Comparison of ENCODE assay signal across 8 cellular contexts in genomic region chr9:113409883-113410206, GRCh38. TPM values are rescaled to one million over a fixed set of nuclear protein-coding genes. Genes with fewer than 3 reads are reported as not detected.
DNase-seq lines count a peak whose midpoint lies in the region; ATAC-seq and TF ChIP-seq lines count a peak whose summit lies in the region.

No MANE protein-coding gene starts in this region.

- POLR2A ChIA-PET in AG04450 (lab: Yijun Ruan, JAX) = interaction anchor here (0.6 to 2.5 kb wide), 27 partner anchors 9 to 916 kb away, joined by 3 to 19 read pairs (median 4); partner anchors contain the start of genes ALAD, CDC26, FKBP15 and HDHD3
- POLR2A ChIA-PET in HCT116 (lab: Charles Lee) = interaction anchor here (0.8 to 1.9 kb wide), 11 partner anchors 8 to 189 kb away, joined by 3 to 13 read pairs (median 4); partner anchors contain the start of genes ALAD, CDC26, FKBP15 and PRPF4

- H3K36me3 ChIP-seq in HCT116 (ENCODE audit: control insufficient read depth in 1 of 2, insufficient read depth in 2 of 2, low read length in 2 of 2) (peaks cover 12 to 20% of the 10 kb centered on the region in 2 experiments; a peak in 3 of 4 replicates), WERI-Rb-1 (peaks cover 39% of the 10 kb centered on the region), right atrium auricular region (peaks cover 21% of the 10 kb centered on the region)

- H2AFZ ChIP-seq in HCT116 (ENCODE audit: low read depth, low read length, poor library complexity, severe bottlenecking) = no peak overlapping the region

- DNase-seq in AG04450 (ENCODE audit: low read depth, low spot score) (no peak), HCT116 (ENCODE audit: low read depth, low spot score) (no peak), WERI-Rb-1 (no peak), right atrium auricular region (ENCODE audit: low spot score) (no peak), UCSD-AML1 (lab: John Stamatoyannopoulos, UW; ENCODE audit: unreplicated experiment) (no peak), DMS79 (lab: John Stamatoyannopoulos, UW) (no peak)
- DNase-seq in stimulated activated CD4-positive, alpha-beta T cell treated with anti-CD3 and anti-CD28 coated beads, Interleukin-1b, Interleukin-23, amount 100 ng/mL, for 48 hours = no peak

- peaks cover 33% of the 10 kb centered on the region for H3K79me2 ChIP-seq in HCT116 (ENCODE audit: insufficient read depth, low read length)

- H3K27ac ChIP-seq in AG04450 (ENCODE audit: low read depth, low read length) (peak overlapping the region; percentile 98), HCT116 (ENCODE audit: low read depth, low read length) (peak overlapping the region; percentile 89), WERI-Rb-1 (peak overlapping the region; percentile 99), right atrium auricular region (peak overlapping the region; percentile 92 to 96)

- peak overlapping the region; percentile 83 for H3K4me2 ChIP-seq in HCT116 (ENCODE audit: low read length)

- H3K9me3 ChIP-seq in AG04450 (ENCODE audit: control insufficient read depth, insufficient read depth, low read length) = no peaks in the 10 kb centered on the region; the same call in 1 of the 2 replicates
- H3K9me3 ChIP-seq in HCT116 (ENCODE audit: control insufficient read depth in 1 of 2, insufficient read depth in 1 of 2, low read depth in 1 of 2, low read length in 2 of 2) = no peaks in the 10 kb centered on the region
- H3K9me3 ChIP-seq in WERI-Rb-1 (ENCODE audit: severe bottlenecking) = no peaks in the 10 kb centered on the region
- H3K9me3 ChIP-seq in right atrium auricular region = no peaks in the 10 kb centered on the region

- H3K4me1 ChIP-seq in HCT116 (ENCODE audit: control insufficient read depth in 1 of 2, insufficient read depth in 2 of 2, low read length in 2 of 2) (peaks cover 6 to 17% of the 10 kb centered on the region in 2 experiments), right atrium auricular region (peaks cover 0 to 22% of the 10 kb centered on the region in 2 donors)

- H4K20me1 ChIP-seq in HCT116 (ENCODE audit: insufficient read depth) = peaks cover 3% of the 10 kb centered on the region; the same call in 1 of the 2 replicates

- TF ChIP-seq CTCF in AG04450 (IDR thresholded peaks at IDR 0.05; ENCODE audit: low read depth, low read length) (no peak), HCT116 (IDR thresholded peaks at IDR 0.05 in 2 of 3, conservative IDR thresholded peaks at IDR 0.05 in 1 of 3; ENCODE audit: borderline replicate concordance in 1 of 3, insufficient read depth in 1 of 3, low read depth in 2 of 3, low read length in 2 of 3) (no peak), WERI-Rb-1 (IDR thresholded peaks at IDR 0.05; ENCODE audit: low read depth, low read length) (no peak), right atrium auricular region (IDR thresholded peaks at IDR 0.05) (no peak)

- no peaks in the 10 kb centered on the region for H3K9me2 ChIP-seq in HCT116 (ENCODE audit: insufficient read depth)

- CTCF ChIA-PET in AG04450 (lab: Charles Lee) (interaction anchor here (0.7 to 5.8 kb wide), 9 partner anchors 9 to 246 kb away, joined by 3 to 40 read pairs (median 4); partner anchors contain the start of genes ALAD, CDC26 and PRPF4), HCT116 (lab: Charles Lee) (interaction anchor here (0.7 to 2.0 kb wide), 5 partner anchors 8 to 245 kb away, joined by 3 to 19 read pairs (median 4); partner anchors contain the start of genes ALAD, CDC26 and PRPF4)

- RAD21 ChIA-PET in HCT116 (lab: Charles Lee; ENCODE audit: low non-redundant PET in 1 of 2, low total read pairs in 2 of 2, uncharacterized antibody in 2 of 2, unreplicated experiment in 2 of 2) = interaction anchor here in 1 of 2 experiments (1.0 kb wide), 2 partner anchors 9 to 33 kb away, joined by 3 to 8 read pairs; partner anchors contain the start of genes ALAD and HDHD3

- no peak for TF ChIP-seq RAD21 in HCT116 (IDR thresholded peaks at IDR 0.05; ENCODE audit: low read depth)

- intact Hi-C loops in HCT116 (cut with micrococcal nuclease) = no loop called here

- no peaks in the 10 kb centered on the region for H3K27me3 ChIP-seq in AG04450 (ENCODE audit: control insufficient read depth, insufficient read depth, low read length)
- H3K27me3 ChIP-seq in HCT116 (ENCODE audit: insufficient read depth, low read length) = no peaks in the 10 kb centered on the region
- H3K27me3 ChIP-seq in WERI-Rb-1 (ENCODE audit: insufficient read depth, low read depth, severe bottlenecking) = no peaks in the 10 kb centered on the region
- H3K27me3 ChIP-seq in right atrium auricular region = no peaks in the 10 kb centered on the region

- peak overlapping the region; percentile 97 for H3K4me3 ChIP-seq in AG04450 (ENCODE audit: low read depth, low read length)
- H3K4me3 ChIP-seq in HCT116 (replicated peaks in 1 of 2; ENCODE audit: low read depth in 1 of 2, low read length in 2 of 2) = peak overlapping the region; percentile 95 to 98
- H3K4me3 ChIP-seq in WERI-Rb-1 (ENCODE audit: low read depth, low read length) = peak overlapping the region; percentile 82
- peak overlapping the region; percentile 62 to 88 for H3K4me3 ChIP-seq in right atrium auricular region

- H3K9me3 Mint-ChIP-seq in stimulated activated memory B cell treated with anti-CD40 and anti-IgM and Interleukin-4, amounts not matched to agents 10 μg/mL and 1 μg/mL and 100 μg/mL, for 72 hours = no peaks in the 10 kb centered on the region

- H3K27ac Mint-ChIP-seq in stimulated activated memory B cell treated with anti-CD40 and anti-IgM and Interleukin-4, amounts not matched to agents 10 μg/mL and 1 μg/mL and 100 μg/mL, for 72 hours = peak overlapping the region; percentile 98

- no peaks in the 10 kb centered on the region for H3K27me3 Mint-ChIP-seq in stimulated activated memory B cell treated with anti-CD40 and anti-IgM and Interleukin-4, amounts not matched to agents 10 μg/mL and 1 μg/mL and 100 μg/mL, for 72 hours

- TF ChIP-seq POLR2A in HCT116 (IDR thresholded peaks at IDR 0.05; ENCODE audit: borderline replicate concordance, extremely low read depth, insufficient read depth, insufficient read length) = no peak

- TSS peak; percentile 59 for BruUV-seq in HCT116 (replicated peaks; lab: Mats Ljungman, UMichigan)

- peak overlapping the region; percentile 92 for H3K9ac ChIP-seq in HCT116 (ENCODE audit: low read length)

- H3K4me3 Mint-ChIP-seq in stimulated activated memory B cell treated with anti-CD40 and anti-IgM and Interleukin-4, amounts not matched to agents 10 μg/mL and 1 μg/mL and 100 μg/mL, for 72 hours = peak overlapping the region; percentile 90

- H3K4me1 Mint-ChIP-seq in stimulated activated memory B cell treated with anti-CD40 and anti-IgM and Interleukin-4, amounts not matched to agents 10 μg/mL and 1 μg/mL and 100 μg/mL, for 72 hours = peaks cover 29% of the 10 kb centered on the region

- peak; percentile 14 for ATAC-seq in HCT116
- ATAC-seq in stimulated activated memory B cell treated with anti-CD40 and anti-IgM and Interleukin-4, amounts not matched to agents 10 μg/mL and 1 μg/mL and 100 μg/mL, for 72 hours = no peak

- H3K36me3 Mint-ChIP-seq in stimulated activated memory B cell treated with anti-CD40 and anti-IgM and Interleukin-4, amounts not matched to agents 10 μg/mL and 1 μg/mL and 100 μg/mL, for 72 hours = peaks cover 21% of the 10 kb centered on the region

TF ChIP-seq in HCT116, 20 proteins besides CTCF, POLR2A, EP300 and RAD21:
- TF ChIP-seq EZH2 (IDR thresholded peaks at IDR 0.05) (no peak), ZFX (IDR thresholded peaks at IDR 0.05) (0 out of 2 replicates have a peak, but pooled peaks have one; percentile 34)

RNA-seq across cellular contexts. Expression of gene POLE3, which starts 0.6 kb away (rescaled TPM):
- polyA plus RNA-seq in AG04450 (2011; rRNA removed) = 36.4 and 45.3 TPM in 2 replicates
- polyA minus RNA-seq in AG04450 (2011; rRNA and poly(A)+ RNA removed) = 13.5 and 13.6 TPM in 2 replicates
- total RNA-seq in HCT116 (2021; ENCODE audit: unreplicated experiment) = 65.1 TPM
- 31.3 and 38.8 TPM in 2 replicates for polyA plus RNA-seq in HCT116 (2012)
- total RNA-seq in right atrium auricular region = 10 to 100 TPM; 17.9 to 21.5 TPM

RNA-seq across cellular contexts. Expression of gene C9orf43, which starts 0.7 kb away (rescaled TPM):
- 0.50 and 0.56 TPM in 2 replicates for polyA plus RNA-seq in AG04450 (2011; rRNA removed)
- polyA minus RNA-seq in AG04450 (2011; rRNA and poly(A)+ RNA removed) = 0.30 and 0.46 TPM in 2 replicates
- total RNA-seq in HCT116 (2021; ENCODE audit: unreplicated experiment) (0.71 TPM), right atrium auricular region (not detected)
- polyA plus RNA-seq in HCT116 (2012) = 0.26 and 0.77 TPM in 2 replicates

RNA-seq across cellular contexts. Expression of gene ALAD, which starts 8.8 kb away (rescaled TPM):
- 11.8 and 15.9 TPM in 2 replicates for polyA plus RNA-seq in AG04450 (2011; rRNA removed)
- polyA minus RNA-seq in AG04450 (2011; rRNA and poly(A)+ RNA removed) = 12.7 and 16.6 TPM in 2 replicates
- total RNA-seq in HCT116 (2021; ENCODE audit: unreplicated experiment) (14.0 TPM), right atrium auricular region (10 to 100 TPM; 16.2 to 17.8 TPM)
- polyA plus RNA-seq in HCT116 (2012) = 15.1 and 15.7 TPM in 2 replicates

RNA-seq across cellular contexts. Expression of gene HDHD3, which starts 33.1 kb away (rescaled TPM):
- 7.2 and 7.4 TPM in 2 replicates for polyA plus RNA-seq in AG04450 (2011; rRNA removed)
- 4.4 and 11.3 TPM in 2 replicates for polyA minus RNA-seq in AG04450 (2011; rRNA and poly(A)+ RNA removed)
- 21.8 TPM for total RNA-seq in HCT116 (2021; ENCODE audit: unreplicated experiment)
- 22.8 and 23.8 TPM in 2 replicates for polyA plus RNA-seq in HCT116 (2012)
- total RNA-seq in right atrium auricular region = 10 to 100 TPM; 20.0 to 25.6 TPM

RNA-seq across cellular contexts. Expression of gene RGS3, which starts 53.7 kb away (rescaled TPM):
- 41.0 and 50.1 TPM in 2 replicates for polyA plus RNA-seq in AG04450 (2011; rRNA removed)
- polyA minus RNA-seq in AG04450 (2011; rRNA and poly(A)+ RNA removed) = 32.4 and 42.9 TPM in 2 replicates
- total RNA-seq in HCT116 (2021; ENCODE audit: unreplicated experiment) = 39.4 TPM
- polyA plus RNA-seq in HCT116 (2012) = 35.0 and 42.5 TPM in 2 replicates
- 100 to 1,000 TPM; 112 to 184 TPM for total RNA-seq in right atrium auricular region
